9 cellular contexts compared by ENCODE assay signal in genomic region chr2:6877402-6878305, GRCh38. TPM values are rescaled to one million over a fixed set of nuclear protein-coding genes. Genes with fewer than 3 reads are reported as not detected.
DNase-seq lines count a peak whose midpoint lies in the region; ATAC-seq and TF ChIP-seq lines count a peak whose summit lies in the region.
"Had no signal": no experiment of that assay in that cellular context is flagged by ENCODE, and none has a peak within 500 bp of the region (broad histone marks: within the 10 kb centered on the region; RNA-seq: fewer than 3 reads in every experiment).

RSAD2 (plus strand) TSS chr2:6877777; CDS start chr2:6877801, 24 bp downstream.

- peak; percentile 42 to 78 (median 64) for ATAC-seq in psoas muscle

- no peak within 1 kb of the TSS for H3K27ac ChIP-seq in HEK293 (ENCODE audit: extremely low read depth, low read depth, low read length)
- no peak within 1 kb of the TSS for H3K27ac ChIP-seq in psoas muscle
- H3K27ac ChIP-seq: cardiac muscle cell had no signal

- H3K36me3 ChIP-seq in HEK293 (ENCODE audit: control insufficient read depth in 2 of 2, insufficient read depth in 1 of 2, low read length in 2 of 2) (no peaks in the 10 kb centered on the region), psoas muscle (ENCODE audit: insufficient read depth in 1 of 2, low read depth in 1 of 2) (no peaks in the 10 kb centered on the region)
- H3K36me3 ChIP-seq: cardiac muscle cell had no signal

- TF ChIP-seq CTCF in HEK293 (tag by site-specific recombination; IDR thresholded peaks at IDR 0.05) (no peak), psoas muscle (IDR thresholded peaks at IDR 0.05) (no peak)

- DNase-seq in NCI-H1417 (lab: John Stamatoyannopoulos, UW) = peak in 2 of 3 experiments; percentile 57 to 80
- no peak for DNase-seq in NCI-H1417 treated with DMSO at 0.1 percent for 48 hours (lab: John Stamatoyannopoulos, UW)
- peak; percentile 35 for DNase-seq in MV-4-11 (lab: John Stamatoyannopoulos, UW)
- DNase-seq in activated CD4-positive, alpha-beta T cell treated with anti-CD3 and anti-CD28 coated beads for 4 hours = peak; percentile 38 to 42
- peak; percentile 18 for DNase-seq in fibroblast of gingiva (ENCODE audit: low read depth)
- DNase-seq in psoas muscle = no peak
- no peak for DNase-seq in cortex of kidney (lab: John Stamatoyannopoulos, UW)

- 12 to 21% (median 16%) methylated on average over 10 of the region's 10 CpGs for WGBS in psoas muscle, 3 donors

- H3K4me1 ChIP-seq in HEK293 (ENCODE audit: control insufficient read depth, insufficient read depth, low read length) (no peaks in the 10 kb centered on the region), psoas muscle (peaks cover 13% of the 10 kb centered on the region)

- intact Hi-C loops in psoas muscle (cut with DNase I) = no loop called here

- no peaks in the 10 kb centered on the region for H3K9me3 ChIP-seq in HEK293 (ENCODE audit: control insufficient read depth, insufficient read depth, low read depth, low read length)
- no peaks in the 10 kb centered on the region for H3K9me3 ChIP-seq in psoas muscle

- CTCF ChIA-PET in HEK293 (lab: Yijun Ruan, JAX) = interaction anchor here (1.3 kb wide), 1 partner anchor 11 kb away, joined by 7 read pairs; the partner anchor contains the start of gene CMPK2

- POLR2A ChIA-PET in HEK293 (lab: Yijun Ruan, JAX) = no interaction called here

- H3K4me3 ChIP-seq in HEK293 (ENCODE audit: low read depth, low read length) = no peak within 1 kb of the TSS; the same call in 1 of the 2 replicates
- H3K4me3 ChIP-seq in psoas muscle = peak within 1 kb of the TSS; percentile 65
- H3K4me3 ChIP-seq: cardiac muscle cell had no signal

- no peaks in the 10 kb centered on the region for H3K27me3 ChIP-seq in psoas muscle (ENCODE audit: insufficient read depth in 3 of 3, low read length in 2 of 3)
- H3K27me3 ChIP-seq: cardiac muscle cell had no signal

TF ChIP-seq in HEK293, 187 proteins besides CTCF, POLR2A, EP300 and RAD21:
- TF ChIP-seq SCRT2 (tag by site-specific recombination; IDR thresholded peaks at IDR 0.05) = peak; percentile 82
- no peak for TF ChIP-seq ZNF214 (tag by site-specific recombination; IDR thresholded peaks at IDR 0.05; ENCODE audit: borderline replicate concordance)
- peak; percentile 39; the same call in 1 of the 2 replicates for TF ChIP-seq ZBTB17 (tag by site-specific recombination; IDR thresholded peaks at IDR 0.05)

RNA-seq across cellular contexts. Expression of gene RSAD2, which starts in this region (rescaled TPM):
- total RNA-seq in psoas muscle = 1 to 10 TPM; 1.7 to 3.1 (median 2.6) TPM
- 1 to 10 TPM in 2 of 3 donors, under 1 TPM in 1; 0.95 to 2.7 (median 2.1) TPM for polyA plus RNA-seq in psoas muscle

Comparison
In these comparisons a context has a peak if more than half of its experiments do, and no peak if none do; other contexts are left out.
1. DNase-seq: peak in NCI-H1417 (2 of 3), MV-4-11 (single experiment), activated CD4-positive, alpha-beta T cell treated with anti-CD3 and anti-CD28 coated beads for 4 hours (2 of 2) and fibroblast of gingiva (single experiment); none in NCI-H1417 treated with DMSO at 0.1 percent for 48 hours (single experiment), psoas muscle (0 of 2) and cortex of kidney (single experiment).